Comparison of ENCODE assay signal across 24 cellular contexts in the genomic region with DNA sequence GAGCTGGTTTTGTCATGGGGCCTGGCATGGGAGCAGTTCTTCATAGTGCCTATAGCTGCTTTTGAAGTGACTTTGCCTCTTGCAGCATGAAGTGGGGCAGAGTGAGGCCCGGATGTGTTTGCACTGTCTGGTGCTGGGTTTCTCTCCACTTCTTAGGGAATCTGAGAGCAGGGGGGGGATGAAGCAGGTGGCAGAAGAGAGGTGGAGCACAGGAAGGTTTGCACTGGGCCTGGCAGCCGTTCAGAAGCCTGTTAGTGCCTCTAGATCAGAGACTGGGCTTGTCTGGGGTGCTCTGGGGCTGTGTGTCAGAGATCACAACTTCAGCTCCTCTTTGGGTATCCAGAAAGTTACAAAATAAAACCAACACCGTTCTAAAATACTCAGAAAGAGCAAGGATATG. TPM values are rescaled to one million over a fixed set of nuclear protein-coding genes. Genes with fewer than 3 reads are reported as not detected.
DNase-seq lines count a peak whose midpoint lies in the region; ATAC-seq, FAIRE-seq and TF ChIP-seq lines count a peak whose summit lies in the region.
"Had no signal": no experiment of that assay in that cellular context is flagged by ENCODE, and none has a peak within 500 bp of the region (broad histone marks: within the 10 kb centered on the region; RNA-seq: fewer than 3 reads in every experiment).

No MANE protein-coding gene starts in this region.

- no peaks in the 10 kb centered on the region for H3K79me2 ChIP-seq in HepG2 (ENCODE audit: insufficient read depth, low read length)

- H3K9me3 ChIP-seq in stomach smooth muscle (ENCODE audit: control insufficient read depth in 2 of 2, low read length in 2 of 2) (no peaks in the 10 kb centered on the region), HepG2 (ENCODE audit: low read length) (no peaks in the 10 kb centered on the region), psoas muscle (no peaks in the 10 kb centered on the region)
- H3K9me3 ChIP-seq: heart left ventricle, left lung, tibial artery had no signal

- no peak overlapping the region for H3K4me2 ChIP-seq in HepG2 (ENCODE audit: low read depth, low read length)

- peaks cover 58% of the 10 kb centered on the region for H3K4me1 Mint-ChIP-seq in activated T-cell treated with anti-CD3 and anti-CD28 coated beads, Interleukin-2, amount 50 U/mL, for 24 hours (ENCODE audit: low read depth)
- H3K4me1 Mint-ChIP-seq in activated naive CD8-positive, alpha-beta T cell treated with anti-CD3 and anti-CD28 coated beads for 36 hours, result peaks cover 48% of the 10 kb centered on the region

- in situ Hi-C loops in HepG2 (cut with HindIII; ENCODE audit: extremely low pct_ligation_motif_present, low pct_unique_long_range_greater_than_20kb), result no loop called here

- H3K4me3 ChIP-seq in stomach smooth muscle (ENCODE audit: low read length in 2 of 2) (no peak overlapping the region), HepG2 (replicated peaks in 1 of 3; ENCODE audit: insufficient read depth in 1 of 3, low read depth in 2 of 3, low read length in 3 of 3) (no peak overlapping the region), psoas muscle (no peak overlapping the region)
- H3K4me3 ChIP-seq: cardiac muscle cell, GM12878, heart left ventricle, left lung, tibial artery had no signal

- H3K36me3 Mint-ChIP-seq in activated T-cell treated with anti-CD3 and anti-CD28 coated beads, Interleukin-2, amount 50 U/mL, for 24 hours (ENCODE audit: low read depth), result peaks cover 89% of the 10 kb centered on the region
- peaks cover 44% of the 10 kb centered on the region for H3K36me3 Mint-ChIP-seq in activated naive CD8-positive, alpha-beta T cell treated with anti-CD3 and anti-CD28 coated beads for 36 hours

- no peak overlapping the region for H3K4me3 Mint-ChIP-seq in activated T-cell treated with anti-CD3 and anti-CD28 coated beads, Interleukin-2, amount 50 U/mL, for 24 hours
- H3K4me3 Mint-ChIP-seq in activated naive CD8-positive, alpha-beta T cell treated with anti-CD3 and anti-CD28 coated beads for 36 hours, result no peak overlapping the region
- H3K4me3 Mint-ChIP-seq: dendritic cell treated with granulocyte-macrophage colony-stimulating factor and Interleukin-4, amounts not matched to agents 40 ng/mL and 50 ng/mL, for 4 days; nephron progenitor cell had no signal

- ATAC-seq in HepG2 (no peak), psoas muscle (no peak)
- ATAC-seq: GM12878, heart left ventricle, left lung, sciatic nerve, SK-N-SH treated with all-trans-retinoic acid at 6 μM for 48 hours had no signal

- DNase-seq in activated T-cell treated with anti-CD3 and anti-CD28 coated beads, Interleukin-2, amount 50 U/mL, for 24 hours, result no peak
- DNase-seq in activated T-cell treated with anti-CD3 and anti-CD28 coated beads, Interleukin-2, amount 50 U/mL, for 1 hour, result no peak
- peak; percentile 22 for DNase-seq in NCI-H2107 (lab: John Stamatoyannopoulos, UW)
- no peak for DNase-seq in activated naive CD8-positive, alpha-beta T cell treated with anti-CD3 and anti-CD28 coated beads for 36 hours
- DNase-seq in NCI-H748 (lab: John Stamatoyannopoulos, UW; ENCODE audit: unreplicated experiment), result no peak
- DNase-seq in HepG2 (ENCODE audit: low spot score), result no peak
- no peak for DNase-seq in psoas muscle
- DNase-seq: activated CD4-positive, alpha-beta T cell treated with anti-CD3 and anti-CD28 coated beads for 48 hours; DMS153; heart left ventricle; left lung; NCI-H1436; NCI-H446 treated with DMSO at 0.1 percent for 48 hours; nephron progenitor cell; RPMI8226; stimulated activated CD4-positive, alpha-beta T cell treated with anti-CD3 and anti-CD28 coated beads, Interleukin-15, amount 100 ng/mL, for 24 hours; tibial artery had no signal

- no peak for FAIRE-seq in HepG2 (lab: Jason Lieb, UNC)
- FAIRE-seq: GM12878, GM19239 had no signal

- H2AFZ ChIP-seq in HepG2 (ENCODE audit: low read length), result no peak overlapping the region

- POLR2A ChIA-PET in HepG2 (lab: Yijun Ruan, JAX), result no interaction called here

- no peak for TF ChIP-seq CTCF in HepG2 (CRISPR knock-in tag; IDR thresholded peaks at IDR 0.05)
- no peak for TF ChIP-seq CTCF in psoas muscle (IDR thresholded peaks at IDR 0.05)

- intact Hi-C loops in HepG2 (cut with micrococcal nuclease; ENCODE audit: unreplicated experiment) (no loop called here), psoas muscle (cut with DNase I) (no loop called here)

- BruUV-seq in HepG2 (replicated peaks; lab: Mats Ljungman, UMichigan), result no TSS peak

- peak overlapping the region; percentile 85 for H3K27ac Mint-ChIP-seq in activated T-cell treated with anti-CD3 and anti-CD28 coated beads, Interleukin-2, amount 50 U/mL, for 24 hours
- H3K27ac Mint-ChIP-seq in activated naive CD8-positive, alpha-beta T cell treated with anti-CD3 and anti-CD28 coated beads for 36 hours, result peak overlapping the region; percentile 15
- H3K27ac Mint-ChIP-seq: dendritic cell treated with granulocyte-macrophage colony-stimulating factor and Interleukin-4, amounts not matched to agents 40 ng/mL and 50 ng/mL, for 4 days; nephron progenitor cell had no signal

- no peak for TF ChIP-seq RAD21 in HepG2 (CRISPR knock-in tag; IDR thresholded peaks at IDR 0.05)

- H3K27me3 Mint-ChIP-seq in activated T-cell treated with anti-CD3 and anti-CD28 coated beads, Interleukin-2, amount 50 U/mL, for 24 hours, result no peaks in the 10 kb centered on the region
- no peaks in the 10 kb centered on the region for H3K27me3 Mint-ChIP-seq in activated naive CD8-positive, alpha-beta T cell treated with anti-CD3 and anti-CD28 coated beads for 36 hours
- H3K27me3 Mint-ChIP-seq: dendritic cell treated with granulocyte-macrophage colony-stimulating factor and Interleukin-4, amounts not matched to agents 40 ng/mL and 50 ng/mL, for 4 days had no signal

- no peak for TF ChIP-seq EP300 in HepG2 (IDR thresholded peaks at IDR 0.05; ENCODE audit: low read depth in 2 of 2, low read length in 2 of 2)
- no peak for TF ChIP-seq EP300 in HepG2 (CRISPR knock-in tag; IDR thresholded peaks at IDR 0.05; ENCODE audit: borderline replicate concordance)

- H4K20me1 ChIP-seq in HepG2 (ENCODE audit: insufficient read depth, low read length), result no peaks in the 10 kb centered on the region

- no peak for TF ChIP-seq POLR2A in HepG2 (IDR thresholded peaks at IDR 0.05; ENCODE audit: insufficient read depth in 1 of 2, low read depth in 2 of 2, low read length in 2 of 2)

- no peaks in the 10 kb centered on the region for H3K27me3 ChIP-seq in stomach smooth muscle (ENCODE audit: control insufficient read depth in 1 of 2, insufficient read depth in 2 of 2, low read length in 2 of 2)
- no peaks in the 10 kb centered on the region for H3K27me3 ChIP-seq in HepG2 (ENCODE audit: control insufficient read depth in 1 of 2, insufficient read depth in 2 of 2, low read length in 2 of 2)
- H3K27me3 ChIP-seq in psoas muscle (ENCODE audit: insufficient read depth in 3 of 3, low read length in 2 of 3), result no peaks in the 10 kb centered on the region
- H3K27me3 ChIP-seq: cardiac muscle cell, heart left ventricle, left lung, tibial artery had no signal

- H3K9ac ChIP-seq in stomach smooth muscle (ENCODE audit: low read length in 2 of 2), result no peak overlapping the region
- no peak overlapping the region for H3K9ac ChIP-seq in HepG2 (ENCODE audit: insufficient read depth, low read depth, low read length)

- WGBS in HepG2 (ENCODE audit: low lambda C conversion rate), result 35% methylated on average over 3 of the region's 3 CpGs
- 54 to 88% (median 59%) methylated on average over 3 of the region's 3 CpGs for WGBS in psoas muscle, 3 donors

- H3K36me3 ChIP-seq in stomach smooth muscle (ENCODE audit: control insufficient read depth in 2 of 2, insufficient read depth in 2 of 2, low read length in 2 of 2) (peaks cover 28 to 44% of the 10 kb centered on the region in 2 donors), HepG2 (replicated peaks in 1 of 2; ENCODE audit: control insufficient read depth in 1 of 2, insufficient read depth in 2 of 2, low read length in 2 of 2) (peaks cover 5 to 23% of the 10 kb centered on the region in 2 experiments; a peak in 3 of 5 replicates), psoas muscle (ENCODE audit: insufficient read depth in 1 of 2, low read depth in 1 of 2) (peaks cover 0 to 89% of the 10 kb centered on the region in 2 donors)

- CTCF ChIA-PET in HepG2 (lab: Yijun Ruan, JAX; ENCODE audit: low intra/inter-chr PET ratio, low total read pairs), result no interaction called here

- H3K27ac ChIP-seq in stomach smooth muscle (ENCODE audit: low read length) (peak overlapping the region; percentile 24), HepG2 (ENCODE audit: extremely low read length, insufficient read depth, low read length) (no peak overlapping the region), psoas muscle (no peak overlapping the region)
- H3K27ac ChIP-seq: cardiac muscle cell, heart left ventricle had no signal

- H3K4me1 ChIP-seq in stomach smooth muscle (ENCODE audit: control insufficient read depth, insufficient read depth, low read length) (peaks cover 33% of the 10 kb centered on the region), HepG2 (ENCODE audit: insufficient read depth, low read length) (no peaks in the 10 kb centered on the region), psoas muscle (no peaks in the 10 kb centered on the region)
- H3K4me1 ChIP-seq: heart left ventricle had no signal

- H3K9me3 Mint-ChIP-seq in activated T-cell treated with anti-CD3 and anti-CD28 coated beads, Interleukin-2, amount 50 U/mL, for 24 hours, result no peaks in the 10 kb centered on the region
- H3K9me3 Mint-ChIP-seq in activated naive CD8-positive, alpha-beta T cell treated with anti-CD3 and anti-CD28 coated beads for 36 hours, result no peaks in the 10 kb centered on the region
- H3K9me3 Mint-ChIP-seq: dendritic cell treated with granulocyte-macrophage colony-stimulating factor and Interleukin-4, amounts not matched to agents 40 ng/mL and 50 ng/mL, for 4 days; nephron progenitor cell had no signal

RNA-seq across cellular contexts. Expression of a gene that starts 18.4 kb away (rescaled TPM):
- total RNA-seq in activated naive CD8-positive, alpha-beta T cell treated with anti-CD3 and anti-CD28 coated beads for 36 hours, result 10 to 100 TPM; 51.1 to 55.4 TPM
- 2.9 and 4.4 TPM in 2 replicates for total RNA-seq in HepG2 (2016; rRNA removed; fragmentation: Illumina TruSeq; extraction: Trizol)
- 0.51 and 1.3 TPM in 2 replicates for total RNA-seq in HepG2 (2016; cell fraction: cytosol; rRNA removed; fragmentation: Illumina TruSeq; extraction: Trizol; ENCODE audit: low read depth)
- 3.8 and 5.0 TPM in 2 replicates for total RNA-seq in HepG2 (2016; cell fraction: insoluble cytoplasmic fraction; rRNA removed; fragmentation: Illumina TruSeq; extraction: Trizol)
- 1.9 and 2.3 TPM in 2 replicates for total RNA-seq in HepG2 (2016; cell fraction: membrane; rRNA removed; fragmentation: Illumina TruSeq; extraction: Trizol)
- 5.5 TPM in 2 replicates for total RNA-seq in HepG2 (2016; cell fraction: nucleus; rRNA removed; fragmentation: Illumina TruSeq; extraction: Trizol)
- 5.9 and 8.7 TPM in 2 replicates for polyA plus RNA-seq in HepG2 (2011; rRNA removed)
- 4.0 and 5.7 TPM in 2 replicates for polyA plus RNA-seq in HepG2 (2011; cell fraction: cytosol; rRNA removed)
- polyA plus RNA-seq in HepG2 (2011; cell fraction: nucleus; rRNA removed), result 64.1 and 76.1 TPM in 2 replicates
- polyA plus RNA-seq in HepG2 (2012), result 7.5 and 8.7 TPM in 2 replicates
- 0.70 and 0.96 TPM in 2 replicates for polyA plus RNA-seq in HepG2 (2016; cell fraction: cytosol; fragmentation: Illumina TruSeq; extraction: Trizol; ENCODE audit: low read depth)
- 2.6 and 3.2 TPM in 2 replicates for polyA plus RNA-seq in HepG2 (2016; cell fraction: insoluble cytoplasmic fraction; fragmentation: Illumina TruSeq; extraction: Trizol; ENCODE audit: low read depth)
- polyA plus RNA-seq in HepG2 (2016; cell fraction: membrane; fragmentation: Illumina TruSeq; extraction: Trizol; ENCODE audit: low read depth), result 1.4 and 1.5 TPM in 2 replicates
- 14.4 and 18.6 TPM in 2 replicates for polyA plus RNA-seq in HepG2 (2016; cell fraction: nucleus; fragmentation: Illumina TruSeq; extraction: Trizol; ENCODE audit: insufficient read depth, low read depth)
- 11.2 and 18.8 TPM in 2 replicates for polyA minus RNA-seq in HepG2 (2011; rRNA and poly(A)+ RNA removed; ENCODE audit: low replicate concordance)
- polyA minus RNA-seq in HepG2 (2011; cell fraction: cytosol; rRNA and poly(A)+ RNA removed), result 3.8 and 5.1 TPM in 2 replicates
- polyA minus RNA-seq in HepG2 (2011; cell fraction: nucleus; rRNA and poly(A)+ RNA removed), result 8.5 and 10.2 TPM in 2 replicates
- total RNA-seq in psoas muscle, result 10 to 100 TPM; 12.6 to 18.4 (median 16.5) TPM
- 10 to 100 TPM in 2 of 3 donors, 1 to 10 TPM in 1; 9.5 to 16.2 (median 11.1) TPM for polyA plus RNA-seq in psoas muscle

RNA-seq across cellular contexts. Expression of a gene that starts 18.5 kb away (rescaled TPM):
- 10 to 100 TPM; 66.3 to 68.2 TPM for total RNA-seq in activated naive CD8-positive, alpha-beta T cell treated with anti-CD3 and anti-CD28 coated beads for 36 hours
- total RNA-seq in HepG2 (2016; rRNA removed; fragmentation: Illumina TruSeq; extraction: Trizol), result 35.5 and 49.0 TPM in 2 replicates
- total RNA-seq in HepG2 (2016; cell fraction: cytosol; rRNA removed; fragmentation: Illumina TruSeq; extraction: Trizol; ENCODE audit: low read depth), result 14.6 and 16.3 TPM in 2 replicates
- 37.6 and 59.4 TPM in 2 replicates for total RNA-seq in HepG2 (2016; cell fraction: insoluble cytoplasmic fraction; rRNA removed; fragmentation: Illumina TruSeq; extraction: Trizol)
- total RNA-seq in HepG2 (2016; cell fraction: membrane; rRNA removed; fragmentation: Illumina TruSeq; extraction: Trizol), result 28.0 and 28.1 TPM in 2 replicates
- total RNA-seq in HepG2 (2016; cell fraction: nucleus; rRNA removed; fragmentation: Illumina TruSeq; extraction: Trizol), result 12.7 and 14.8 TPM in 2 replicates
- 14.7 and 18.4 TPM in 2 replicates for polyA plus RNA-seq in HepG2 (2011; rRNA removed)
- polyA plus RNA-seq in HepG2 (2011; cell fraction: cytosol; rRNA removed), result 17.3 and 19.6 TPM in 2 replicates
- 3.1 and 4.7 TPM in 2 replicates for polyA plus RNA-seq in HepG2 (2011; cell fraction: nucleus; rRNA removed)
- 23.6 and 27.5 TPM in 2 replicates for polyA plus RNA-seq in HepG2 (2012)
- 18.5 and 18.8 TPM in 2 replicates for polyA plus RNA-seq in HepG2 (2016; cell fraction: cytosol; fragmentation: Illumina TruSeq; extraction: Trizol; ENCODE audit: low read depth)
- 81.0 and 86.6 TPM in 2 replicates for polyA plus RNA-seq in HepG2 (2016; cell fraction: insoluble cytoplasmic fraction; fragmentation: Illumina TruSeq; extraction: Trizol; ENCODE audit: low read depth)
- 30.0 and 32.0 TPM in 2 replicates for polyA plus RNA-seq in HepG2 (2016; cell fraction: membrane; fragmentation: Illumina TruSeq; extraction: Trizol; ENCODE audit: low read depth)
- polyA plus RNA-seq in HepG2 (2016; cell fraction: nucleus; fragmentation: Illumina TruSeq; extraction: Trizol; ENCODE audit: insufficient read depth, low read depth), result 30.1 and 37.2 TPM in 2 replicates
- 1.4 and 13.5 TPM in 2 replicates for polyA minus RNA-seq in HepG2 (2011; rRNA and poly(A)+ RNA removed; ENCODE audit: low replicate concordance)
- polyA minus RNA-seq in HepG2 (2011; cell fraction: cytosol; rRNA and poly(A)+ RNA removed), result 8.1 and 10.6 TPM in 2 replicates
- 7.0 and 9.3 TPM in 2 replicates for polyA minus RNA-seq in HepG2 (2011; cell fraction: nucleus; rRNA and poly(A)+ RNA removed)
- 10 to 100 TPM; 37.1 to 53.2 (median 44.5) TPM for total RNA-seq in psoas muscle
- polyA plus RNA-seq in psoas muscle, result 100 to 1,000 TPM in 1 of 3 donors, 10 to 100 TPM in 2; 73.0 to 157 (median 98.0) TPM

RNA-seq across cellular contexts. Expression of a gene that starts 29.7 kb away (rescaled TPM):
- 10 to 100 TPM; 42.6 to 42.8 TPM for total RNA-seq in activated naive CD8-positive, alpha-beta T cell treated with anti-CD3 and anti-CD28 coated beads for 36 hours
- total RNA-seq in HepG2 (2016; rRNA removed; fragmentation: Illumina TruSeq; extraction: Trizol) (18.6 and 31.6 TPM in 2 replicates), psoas muscle (10 to 100 TPM; 10.4 to 18.5 (median 12.9) TPM)
- total RNA-seq in HepG2 (2016; cell fraction: cytosol; rRNA removed; fragmentation: Illumina TruSeq; extraction: Trizol; ENCODE audit: low read depth), result 6.7 and 8.0 TPM in 2 replicates
- total RNA-seq in HepG2 (2016; cell fraction: insoluble cytoplasmic fraction; rRNA removed; fragmentation: Illumina TruSeq; extraction: Trizol), result 19.9 and 29.3 TPM in 2 replicates
- 15.5 and 16.3 TPM in 2 replicates for total RNA-seq in HepG2 (2016; cell fraction: membrane; rRNA removed; fragmentation: Illumina TruSeq; extraction: Trizol)
- 28.0 and 32.7 TPM in 2 replicates for total RNA-seq in HepG2 (2016; cell fraction: nucleus; rRNA removed; fragmentation: Illumina TruSeq; extraction: Trizol)
- polyA plus RNA-seq in HepG2 (2011; rRNA removed) (39.6 and 41.4 TPM in 2 replicates), psoas muscle (10 to 100 TPM; 17.9 to 25.4 (median 24.0) TPM)
- polyA plus RNA-seq in HepG2 (2011; cell fraction: cytosol; rRNA removed), result 45.2 and 49.1 TPM in 2 replicates
- 18.7 and 22.3 TPM in 2 replicates for polyA plus RNA-seq in HepG2 (2011; cell fraction: nucleus; rRNA removed)
- polyA plus RNA-seq in HepG2 (2012), result 21.5 and 23.6 TPM in 2 replicates
- 6.1 and 7.7 TPM in 2 replicates for polyA plus RNA-seq in HepG2 (2016; cell fraction: cytosol; fragmentation: Illumina TruSeq; extraction: Trizol; ENCODE audit: low read depth)
- polyA plus RNA-seq in HepG2 (2016; cell fraction: insoluble cytoplasmic fraction; fragmentation: Illumina TruSeq; extraction: Trizol; ENCODE audit: low read depth), result 22.1 and 24.0 TPM in 2 replicates
- 12.0 and 13.6 TPM in 2 replicates for polyA plus RNA-seq in HepG2 (2016; cell fraction: membrane; fragmentation: Illumina TruSeq; extraction: Trizol; ENCODE audit: low read depth)
- 48.4 and 49.7 TPM in 2 replicates for polyA plus RNA-seq in HepG2 (2016; cell fraction: nucleus; fragmentation: Illumina TruSeq; extraction: Trizol; ENCODE audit: insufficient read depth, low read depth)
- 35.9 and 66.9 TPM in 2 replicates for polyA minus RNA-seq in HepG2 (2011; rRNA and poly(A)+ RNA removed; ENCODE audit: low replicate concordance)
- polyA minus RNA-seq in HepG2 (2011; cell fraction: cytosol; rRNA and poly(A)+ RNA removed), result 17.9 TPM in 2 replicates
- 23.1 and 23.7 TPM in 2 replicates for polyA minus RNA-seq in HepG2 (2011; cell fraction: nucleus; rRNA and poly(A)+ RNA removed)

RNA-seq across cellular contexts. Expression of a gene that starts 50.6 kb away (rescaled TPM):
- 10 to 100 TPM; 18.7 to 19.8 TPM for total RNA-seq in activated naive CD8-positive, alpha-beta T cell treated with anti-CD3 and anti-CD28 coated beads for 36 hours
- total RNA-seq in HepG2 (2016; rRNA removed; fragmentation: Illumina TruSeq; extraction: Trizol) (8.2 and 18.1 TPM in 2 replicates), psoas muscle (10 to 100 TPM; 13.5 to 15.9 (median 14.3) TPM)
- 1.8 and 2.1 TPM in 2 replicates for total RNA-seq in HepG2 (2016; cell fraction: cytosol; rRNA removed; fragmentation: Illumina TruSeq; extraction: Trizol; ENCODE audit: low read depth)
- total RNA-seq in HepG2 (2016; cell fraction: insoluble cytoplasmic fraction; rRNA removed; fragmentation: Illumina TruSeq; extraction: Trizol), result 8.2 and 16.7 TPM in 2 replicates
- 4.8 and 6.4 TPM in 2 replicates for total RNA-seq in HepG2 (2016; cell fraction: membrane; rRNA removed; fragmentation: Illumina TruSeq; extraction: Trizol)
- total RNA-seq in HepG2 (2016; cell fraction: nucleus; rRNA removed; fragmentation: Illumina TruSeq; extraction: Trizol), result 15.4 and 17.8 TPM in 2 replicates
- polyA plus RNA-seq in HepG2 (2011; rRNA removed) (21.3 and 22.8 TPM in 2 replicates), psoas muscle (10 to 100 TPM; 13.0 to 30.1 (median 15.9) TPM)
- 18.4 and 25.0 TPM in 2 replicates for polyA plus RNA-seq in HepG2 (2011; cell fraction: cytosol; rRNA removed)
- 9.9 and 15.3 TPM in 2 replicates for polyA plus RNA-seq in HepG2 (2011; cell fraction: nucleus; rRNA removed)
- polyA plus RNA-seq in HepG2 (2012), result 12.4 and 18.5 TPM in 2 replicates
- 1.5 and 1.6 TPM in 2 replicates for polyA plus RNA-seq in HepG2 (2016; cell fraction: cytosol; fragmentation: Illumina TruSeq; extraction: Trizol; ENCODE audit: low read depth)
- 6.6 and 8.2 TPM in 2 replicates for polyA plus RNA-seq in HepG2 (2016; cell fraction: insoluble cytoplasmic fraction; fragmentation: Illumina TruSeq; extraction: Trizol; ENCODE audit: low read depth)
- 3.4 and 3.7 TPM in 2 replicates for polyA plus RNA-seq in HepG2 (2016; cell fraction: membrane; fragmentation: Illumina TruSeq; extraction: Trizol; ENCODE audit: low read depth)
- 24.0 and 24.3 TPM in 2 replicates for polyA plus RNA-seq in HepG2 (2016; cell fraction: nucleus; fragmentation: Illumina TruSeq; extraction: Trizol; ENCODE audit: insufficient read depth, low read depth)
- 18.9 and 43.4 TPM in 2 replicates for polyA minus RNA-seq in HepG2 (2011; rRNA and poly(A)+ RNA removed; ENCODE audit: low replicate concordance)
- polyA minus RNA-seq in HepG2 (2011; cell fraction: cytosol; rRNA and poly(A)+ RNA removed), result 11.5 and 13.4 TPM in 2 replicates
- 9.5 and 14.4 TPM in 2 replicates for polyA minus RNA-seq in HepG2 (2011; cell fraction: nucleus; rRNA and poly(A)+ RNA removed)
